In the genomic region with DNA sequence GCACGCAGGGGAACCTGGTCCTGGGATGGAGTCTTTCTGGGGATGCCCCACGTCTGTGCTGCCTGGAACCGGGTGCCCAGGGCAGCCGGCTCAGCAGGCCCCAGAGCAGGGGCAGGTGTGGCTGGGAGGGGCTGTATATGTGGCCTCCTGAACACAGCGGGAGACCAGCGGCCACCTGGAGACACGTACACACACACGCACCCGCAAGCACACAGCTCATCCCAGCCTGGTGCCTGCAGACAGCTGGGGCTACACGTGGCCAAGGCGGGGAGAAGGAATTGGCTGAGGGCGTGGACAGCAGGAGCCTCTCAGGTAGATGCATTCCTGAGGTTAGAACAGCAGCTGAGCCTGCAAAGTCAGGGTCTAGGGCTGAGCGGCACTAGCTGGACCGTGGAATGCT, we compare ENCODE assay signal across 12 cellular contexts. TPM values are rescaled to one million over a fixed set of nuclear protein-coding genes. Genes with fewer than 3 reads are reported as not detected.
DNase-seq lines count a peak whose midpoint lies in the region; ATAC-seq and TF ChIP-seq lines count a peak whose summit lies in the region.
"Had no signal": no experiment of that assay in that cellular context is flagged by ENCODE, and none has a peak within 500 bp of the region (broad histone marks: within the 10 kb centered on the region; RNA-seq: fewer than 3 reads in every experiment).

No MANE protein-coding gene starts in this region.

- H3K4me3 ChIP-seq in RWPE2 (ENCODE audit: severe bottlenecking): no peak overlapping the region
- peak overlapping the region in 25 of 59 donors; percentile 28 to 86 (median 74) for H3K4me3 ChIP-seq in dorsolateral prefrontal cortex

- ATAC-seq in RWPE2 (ENCODE audit: low read depth) (peak; percentile 17; the same call in 1 of the 3 replicates), left colon (peak; percentile 34)
- no peak for ATAC-seq in activated T-cell treated with anti-CD3 and anti-CD28 coated beads, Interleukin-2, amount 50 U/mL, for 4 hours

- no peaks in the 10 kb centered on the region; the same call in 1 of the 2 replicates for H3K36me3 ChIP-seq in ES-I3 (ENCODE audit: insufficient read depth, low read length)
- H3K36me3 ChIP-seq in RWPE2 (ENCODE audit: low read depth): no peaks in the 10 kb centered on the region

- H3K9me3 ChIP-seq in ES-I3 (ENCODE audit: control insufficient read depth, insufficient read depth, low read length): no peaks in the 10 kb centered on the region
- no peaks in the 10 kb centered on the region for H3K9me3 ChIP-seq in RWPE2 (ENCODE audit: severe bottlenecking)

- H3K27me3 ChIP-seq in RWPE2 (ENCODE audit: insufficient read depth, poor library complexity, severe bottlenecking) (no peaks in the 10 kb centered on the region), dorsolateral prefrontal cortex (peaks cover 0 to 3% (median 0%) of the 10 kb centered on the region in 45 donors)

- no peak overlapping the region for H3K4me3 Mint-ChIP-seq in CD14-positive monocyte
- H3K4me3 Mint-ChIP-seq in activated T-cell treated with anti-CD3 and anti-CD28 coated beads, Interleukin-2, amount 50 U/mL, for 4 hours: no peak overlapping the region

- peaks cover 0 to 5% (median 1%) of the 10 kb centered on the region in 3 donors for H3K27me3 Mint-ChIP-seq in CD14-positive monocyte (ENCODE audit: low read depth in 3 of 3)
- H3K27me3 Mint-ChIP-seq in activated T-cell treated with anti-CD3 and anti-CD28 coated beads, Interleukin-2, amount 50 U/mL, for 4 hours (ENCODE audit: low read depth): no peaks in the 10 kb centered on the region
- H3K27me3 Mint-ChIP-seq: memory B cell had no signal

- no peak for DNase-seq in CD14-positive monocyte (ENCODE audit: low spot score)
- no peak for DNase-seq in RWPE2 (ENCODE audit: low spot score)
- DNase-seq in left colon: peak in 1 of 2 donors; percentile 57
- no peak for DNase-seq in C1 segment of cervical spinal cord (lab: John Stamatoyannopoulos, UW)
- no peak for DNase-seq in ureter (ENCODE audit: low spot score)
- DNase-seq in dorsolateral prefrontal cortex: no peak
- no peak for DNase-seq in activated T-cell treated with anti-CD3 and anti-CD28 coated beads, Interleukin-2, amount 50 U/mL, for 4 hours

- H3K27ac ChIP-seq in RWPE2 (ENCODE audit: poor library complexity, severe bottlenecking) (peak overlapping the region; percentile 76), dorsolateral prefrontal cortex (peak overlapping the region in 5 of 59 donors; percentile 1 to 38 (median 15))

- H3K4me1 Mint-ChIP-seq in CD14-positive monocyte: peaks cover 70% of the 10 kb centered on the region
- H3K4me1 Mint-ChIP-seq in activated T-cell treated with anti-CD3 and anti-CD28 coated beads, Interleukin-2, amount 50 U/mL, for 4 hours (ENCODE audit: low read depth): peaks cover 63% of the 10 kb centered on the region

- H3K27ac Mint-ChIP-seq in CD14-positive monocyte: peak overlapping the region in 6 of 7 donors; percentile 81 to 94 (median 90)
- H3K27ac Mint-ChIP-seq: memory B cell; stimulated activated naive CD8-positive, alpha-beta T cell treated with anti-CD3 and anti-CD28 coated beads, Interleukin-15, Interleukin-2, amounts not matched to agents 100 ng/mL and 50 ng/mL, for 24 hours had no signal

- TF ChIP-seq CTCF in CD14-positive monocyte (IDR thresholded peaks at IDR 0.05): no peak
- TF ChIP-seq CTCF in RWPE2 (IDR thresholded peaks at IDR 0.05; ENCODE audit: poor library complexity, severe bottlenecking): no peak
- TF ChIP-seq CTCF in dorsolateral prefrontal cortex (IDR thresholded peaks at IDR 0.05 in 54 of 56, conservative IDR thresholded peaks at IDR 0.05 in 2 of 56; ENCODE audit: low read depth in 1 of 56, partially characterized antibody in 56 of 56): no peak

- peak overlapping the region; percentile 40; the same call in 1 of the 2 replicates for H3K9ac ChIP-seq in ES-I3 (ENCODE audit: low read depth, low read length)

- H3K36me3 Mint-ChIP-seq in CD14-positive monocyte: peaks cover 23 to 46% of the 10 kb centered on the region in 2 donors
- no peaks in the 10 kb centered on the region for H3K36me3 Mint-ChIP-seq in activated T-cell treated with anti-CD3 and anti-CD28 coated beads, Interleukin-2, amount 50 U/mL, for 4 hours (ENCODE audit: insufficient read depth)

- intact Hi-C loops in CD14-positive monocyte (cut with micrococcal nuclease): loop anchor here in 1 of 2 donors (5.0 kb wide), 1 partner anchor 45 kb away; the partner anchor contains the start of genes TUBGCP2 and ZNF511
- intact Hi-C loops in left colon (cut with DNase I, micrococcal nuclease): no loop called here
- intact Hi-C loops in dorsolateral prefrontal cortex (cut with DNase I): loop anchor here in 1 of 2 donors (5.0 kb wide), 1 partner anchor 45 kb away; the partner anchor contains the start of genes TUBGCP2 and ZNF511

- H3K4me1 ChIP-seq in ES-I3 (ENCODE audit: insufficient read depth, low read length) (peaks cover 14% of the 10 kb centered on the region; the same call in 1 of the 2 replicates), RWPE2 (ENCODE audit: insufficient read depth, poor library complexity, severe bottlenecking) (peaks cover 34% of the 10 kb centered on the region)

- no peaks in the 10 kb centered on the region for H3K9me3 Mint-ChIP-seq in CD14-positive monocyte
- H3K9me3 Mint-ChIP-seq in activated T-cell treated with anti-CD3 and anti-CD28 coated beads, Interleukin-2, amount 50 U/mL, for 4 hours: no peaks in the 10 kb centered on the region
- H3K9me3 Mint-ChIP-seq: memory B cell; stimulated activated naive CD8-positive, alpha-beta T cell treated with anti-CD3 and anti-CD28 coated beads, Interleukin-15, Interleukin-2, amounts not matched to agents 100 ng/mL and 50 ng/mL, for 24 hours had no signal

RNA-seq across cellular contexts. Expression of gene ADAM8, which starts 14.0 kb away (rescaled TPM):
- polyA plus RNA-seq in CD14-positive monocyte: 10 to 100 TPM; 32.7 to 72.8 TPM
- total RNA-seq in left colon: 1 to 10 TPM; 2.3 to 2.8 TPM
- 35.3 TPM for total RNA-seq in ureter
- total RNA-seq in dorsolateral prefrontal cortex: 10 to 100 TPM in 21 of 120 experiments, 1 to 10 TPM in 99; 2.0 to 18.0 (median 6.8) TPM
- total RNA-seq in activated T-cell treated with anti-CD3 and anti-CD28 coated beads, Interleukin-2, amount 50 U/mL, for 4 hours: 10 to 100 TPM; 62.8 to 72.7 (median 70.7) TPM

RNA-seq across cellular contexts. Expression of gene VENTX, which starts 25.0 kb away (rescaled TPM):
- 1 to 10 TPM; 1.4 to 1.6 TPM for polyA plus RNA-seq in CD14-positive monocyte
- under 1 TPM in 1 of 2 donors, not detected in 1; 0.14 TPM for total RNA-seq in left colon
- 0.81 TPM for total RNA-seq in ureter
- total RNA-seq in dorsolateral prefrontal cortex: 1 to 10 TPM in 33 of 120 experiments, under 1 TPM in 76, not detected in 11; 0.16 to 3.2 (median 0.81) TPM
- total RNA-seq in activated T-cell treated with anti-CD3 and anti-CD28 coated beads, Interleukin-2, amount 50 U/mL, for 4 hours: not detected
- total RNA-seq: H4 had no signal

RNA-seq across cellular contexts. Expression of gene UTF1, which starts 32.7 kb away (rescaled TPM):
- polyA plus RNA-seq in CD14-positive monocyte: under 1 TPM; 0.14 to 0.48 TPM
- total RNA-seq in left colon (not detected), ureter (not detected), dorsolateral prefrontal cortex (1 to 10 TPM in 2 of 120 experiments, under 1 TPM in 6, not detected in 112; 0.38 to 1.8 (median 0.49) TPM)
- under 1 TPM in 1 of 3 donors, not detected in 2; 0.25 TPM for total RNA-seq in activated T-cell treated with anti-CD3 and anti-CD28 coated beads, Interleukin-2, amount 50 U/mL, for 4 hours
- total RNA-seq: cerebellum, H4 had no signal

RNA-seq across cellular contexts. Expression of gene TUBGCP2, which starts 46.0 kb away (rescaled TPM):
- polyA plus RNA-seq in CD14-positive monocyte: 10 to 100 TPM; 25.9 to 39.3 TPM
- total RNA-seq in left colon: 10 to 100 TPM; 53.8 to 53.9 TPM
- total RNA-seq in ureter: 51.9 TPM
- total RNA-seq in dorsolateral prefrontal cortex: 10 to 100 TPM; 43.1 to 87.2 (median 61.0) TPM
- total RNA-seq in activated T-cell treated with anti-CD3 and anti-CD28 coated beads, Interleukin-2, amount 50 U/mL, for 4 hours: 10 to 100 TPM; 59.6 to 67.9 (median 62.6) TPM

RNA-seq across cellular contexts. Expression of gene ZNF511, which starts 46.0 kb away (rescaled TPM):
- 100 to 1,000 TPM in 1 of 2 donors, 10 to 100 TPM in 1; 84.7 to 118 TPM for polyA plus RNA-seq in CD14-positive monocyte
- 10 to 100 TPM; 41.0 to 42.1 TPM for total RNA-seq in left colon
- 37.4 TPM for total RNA-seq in ureter
- total RNA-seq in dorsolateral prefrontal cortex: 10 to 100 TPM; 15.3 to 36.6 (median 26.1) TPM
- total RNA-seq in activated T-cell treated with anti-CD3 and anti-CD28 coated beads, Interleukin-2, amount 50 U/mL, for 4 hours: 100 to 1,000 TPM in 1 of 3 donors, 10 to 100 TPM in 2; 84.4 to 117 (median 97.3) TPM

Comparison
In these comparisons a context has a peak if more than half of its experiments do, and no peak if none do; other contexts are left out.
1. ATAC-seq: peak in RWPE2 (single experiment) and left colon (single experiment); none in activated T-cell treated with anti-CD3 and anti-CD28 coated beads, Interleukin-2, amount 50 U/mL, for 4 hours (0 of 2).